In the genomic region with DNA sequence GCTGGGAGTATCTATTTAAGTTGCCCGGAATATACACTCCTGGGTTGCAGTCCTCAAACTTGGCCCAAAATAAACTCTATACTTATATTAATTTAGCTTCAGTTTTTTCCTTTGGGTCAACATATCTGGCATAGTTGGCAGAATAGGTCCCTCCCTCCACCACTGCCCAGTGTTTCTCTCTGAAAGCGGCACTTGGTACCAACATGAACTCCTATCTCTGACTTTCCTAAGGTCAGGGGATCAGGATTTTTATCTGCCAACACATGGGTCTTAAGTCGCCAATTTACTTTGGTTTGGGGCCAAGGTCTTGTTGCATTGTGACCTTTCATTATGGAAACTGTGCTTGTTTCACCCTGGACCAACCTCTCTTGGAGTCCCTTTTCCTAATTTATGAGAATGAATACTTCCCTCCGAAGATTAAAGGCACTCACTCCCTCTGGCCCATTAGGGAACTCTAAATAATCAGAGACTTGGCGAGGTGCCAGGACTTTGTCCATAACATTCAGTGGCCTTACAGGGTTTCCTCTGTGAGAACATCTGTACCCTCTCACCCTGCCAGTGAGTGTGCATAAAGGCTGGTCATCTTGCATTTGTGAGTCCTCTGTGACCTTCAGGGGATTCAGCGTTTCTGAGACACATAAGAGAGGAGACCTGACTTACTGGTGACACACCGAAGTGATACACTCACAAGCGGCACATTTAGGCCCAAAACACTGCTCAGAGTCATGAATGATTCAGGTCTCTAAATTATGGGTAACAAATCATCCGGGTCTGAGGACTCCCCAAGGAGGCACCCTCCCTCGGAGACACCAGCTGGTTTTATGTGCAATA, we compare ENCODE assay signal across 10 cellular contexts. TPM values are rescaled to one million over a fixed set of nuclear protein-coding genes. Genes with fewer than 3 reads are reported as not detected.
DNase-seq lines count a peak whose midpoint lies in the region; TF ChIP-seq lines count a peak whose summit lies in the region.
"Had no signal": no experiment of that assay in that cellular context is flagged by ENCODE, and none has a peak within 500 bp of the region (broad histone marks: within the 10 kb centered on the region; RNA-seq: fewer than 3 reads in every experiment).

No MANE protein-coding gene starts in this region.

- intact Hi-C loops in tibial artery (cut with DNase I; ENCODE audit: low total_unique reads), result no loop called here

- H3K4me1 ChIP-seq in right atrium auricular region, result peaks cover 0 to 30% of the 10 kb centered on the region in 2 donors
- peaks cover 0 to 59% (median 31%) of the 10 kb centered on the region in 4 donors for H3K4me1 ChIP-seq in tibial artery

- peak; percentile 25 for DNase-seq in NCI-H2029 (lab: John Stamatoyannopoulos, UW)
- DNase-seq in NCI-H2029 treated with DMSO at 0.1 percent for 48 hours (lab: John Stamatoyannopoulos, UW), result no peak
- peak; percentile 35 for DNase-seq in SW480 (ENCODE audit: low spot score)
- peak; percentile 68 for DNase-seq in right atrium auricular region (ENCODE audit: low spot score)
- DNase-seq in tibial artery, result peak in 1 of 2 donors; percentile 54
- no peak for DNase-seq in Kasumi-1 (lab: John Stamatoyannopoulos, UW)
- no peak for DNase-seq in activated CD4-positive, alpha-beta T cell treated with anti-CD3 and anti-CD28 coated beads, Interleukin-2, amount 50 U/mL, for 4 hours
- no peak for DNase-seq in activated CD8-positive, alpha-beta memory T cell treated with anti-CD3 and anti-CD28 coated beads, Interleukin-2, amount 50 U/mL, for 48 hours

- H3K4me3 ChIP-seq in right atrium auricular region (no peak overlapping the region), tibial artery (no peak overlapping the region)
- H3K4me3 ChIP-seq: A549, SJSA1 had no signal

- H3K9me3 ChIP-seq in right atrium auricular region, result no peaks in the 10 kb centered on the region
- no peaks in the 10 kb centered on the region for H3K9me3 ChIP-seq in tibial artery
- H3K9me3 ChIP-seq: A549, SJSA1 had no signal

- H3K36me3 ChIP-seq in right atrium auricular region (no peaks in the 10 kb centered on the region), tibial artery (peaks cover 0 to 11% (median 6%) of the 10 kb centered on the region in 3 donors)

- H3K27me3 ChIP-seq in right atrium auricular region (no peaks in the 10 kb centered on the region), tibial artery (no peaks in the 10 kb centered on the region)
- H3K27me3 ChIP-seq: SJSA1 had no signal

- TF ChIP-seq CTCF in right atrium auricular region (IDR thresholded peaks at IDR 0.05) (no peak), tibial artery (IDR thresholded peaks at IDR 0.05) (no peak)

- H3K27ac ChIP-seq in right atrium auricular region, result peak overlapping the region; percentile 48 to 70
- H3K27ac ChIP-seq in tibial artery, result peak overlapping the region; percentile 40 to 44
- H3K27ac ChIP-seq: A549, SJSA1 had no signal

RNA-seq across cellular contexts. Expression of gene FKBP9, which starts 19.7 kb away (rescaled TPM):
- 100 to 1,000 TPM in 1 of 2 donors, 10 to 100 TPM in 1; 73.3 to 129 TPM for total RNA-seq in right atrium auricular region

RNA-seq across cellular contexts. Expression of gene KBTBD2, which starts 46.0 kb away (rescaled TPM):
- total RNA-seq in right atrium auricular region, result 10 to 100 TPM; 22.4 to 26.0 TPM

Comparison
In these comparisons a context has a peak if more than half of its experiments do, and no peak if none do; other contexts are left out.
1. DNase-seq: peak in NCI-H2029 (single experiment), SW480 (single experiment) and right atrium auricular region (single experiment); none in NCI-H2029 treated with DMSO at 0.1 percent for 48 hours (single experiment), Kasumi-1 (0 of 2), activated CD4-positive, alpha-beta T cell treated with anti-CD3 and anti-CD28 coated beads, Interleukin-2, amount 50 U/mL, for 4 hours (0 of 2) and activated CD8-positive, alpha-beta memory T cell treated with anti-CD3 and anti-CD28 coated beads, Interleukin-2, amount 50 U/mL, for 48 hours (single experiment).